In the genomic region with DNA sequence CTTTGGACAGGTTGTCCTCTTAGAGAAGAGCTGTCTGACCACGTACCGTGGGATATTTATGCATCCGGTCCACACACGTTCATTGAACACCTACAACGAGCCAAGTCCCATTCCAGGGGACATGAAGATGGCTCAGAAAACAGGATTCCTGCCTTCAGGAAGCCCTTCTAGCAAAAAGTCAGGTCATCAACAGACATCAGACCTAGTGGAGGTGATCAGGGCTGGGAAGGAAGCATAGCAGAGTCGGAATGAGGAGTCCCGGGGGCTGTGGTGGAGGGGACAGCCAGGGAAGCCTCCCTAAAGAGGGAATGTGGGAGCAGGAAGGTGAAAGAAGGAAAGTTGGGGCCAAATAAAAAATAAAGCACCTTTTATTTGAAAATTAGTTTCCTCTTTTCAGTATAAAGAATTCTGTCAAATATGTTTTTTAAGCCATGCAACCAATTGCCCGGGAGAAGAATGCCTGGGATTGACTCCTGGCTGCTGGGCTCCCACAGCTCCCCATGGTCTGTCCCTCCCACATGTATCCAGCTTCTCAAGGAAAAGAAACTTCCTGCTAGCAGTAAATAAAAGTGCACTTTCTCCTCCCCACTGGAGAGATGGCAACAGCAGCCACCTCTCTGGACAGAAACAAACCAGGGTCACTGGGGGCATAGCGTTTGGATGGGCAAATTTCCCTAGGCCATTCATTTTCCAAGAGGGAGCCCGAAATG, we compare ENCODE assay signal across 13 cellular contexts.
A peak's percentile ranks its signal among the peaks of the same experiment; 100 is the strongest.
DNase-seq lines count a peak whose midpoint lies in the region; ATAC-seq and TF ChIP-seq lines count a peak whose summit lies in the region.
"Had no signal": no experiment of that assay in that cellular context is flagged by ENCODE, and none has a peak within 500 bp of the region (broad histone marks: within the 10 kb centered on the region; RNA-seq: fewer than 3 reads in every experiment).

No MANE protein-coding gene starts in this region.

- POLR2A ChIA-PET in CD4-positive, alpha-beta memory T cell (lab: Charles Lee; ENCODE audit: partially characterized antibody): interaction anchor here (0.8 to 3.4 kb wide), 3 partner anchors 9 to 30 kb away, joined by 3 to 11 read pairs (median 7); no protein-coding TSS in a partner anchor
- POLR2A ChIA-PET in WTC11 (lab: Charles Lee): no interaction called here

- peak overlapping the region; percentile 15 to 96 (median 60) for H3K27ac Mint-ChIP-seq in CD4-positive, alpha-beta memory T cell
- no peak overlapping the region; the same call in 1 of the 2 replicates for H3K27ac Mint-ChIP-seq in WTC11

- no peak for DNase-seq in CD4-positive, alpha-beta memory T cell
- peak; percentile 6 for DNase-seq in WTC11 (ENCODE audit: low spot score)
- no peak for DNase-seq in esophagus muscularis mucosa (ENCODE audit: extremely low spot score)
- DNase-seq in stimulated activated CD8-positive, alpha-beta memory T cell treated with anti-CD3 and anti-CD28 coated beads, Interleukin-4, amount 100 ng/mL, for 48 hours: peak; percentile 13
- no peak for DNase-seq in NCI-H1105 (lab: John Stamatoyannopoulos, UW)
- DNase-seq in NCI-H2029 (lab: John Stamatoyannopoulos, UW): no peak
- DNase-seq: BE2C, cerebellar nuclear complex, PC-3, small intestine had no signal

- H3K9me3 ChIP-seq in CD4-positive, alpha-beta memory T cell (ENCODE audit: control insufficient read depth in 1 of 2, low read length in 2 of 2): no peaks in the 10 kb centered on the region
- H3K9me3 ChIP-seq in esophagus muscularis mucosa: no peaks in the 10 kb centered on the region
- H3K9me3 ChIP-seq: BE2C had no signal

- H3K36me3 Mint-ChIP-seq in CD4-positive, alpha-beta memory T cell: no peaks in the 10 kb centered on the region
- H3K36me3 Mint-ChIP-seq in WTC11: no peaks in the 10 kb centered on the region; the same call in 1 of the 2 replicates
- H3K36me3 Mint-ChIP-seq: naive thymus-derived CD8-positive, alpha-beta T cell had no signal

- TF ChIP-seq POLR2A in esophagus muscularis mucosa (IDR thresholded peaks at IDR 0.05; ENCODE audit: low read depth): no peak

- no peaks in the 10 kb centered on the region for H3K27me3 Mint-ChIP-seq in CD4-positive, alpha-beta memory T cell
- no peaks in the 10 kb centered on the region for H3K27me3 Mint-ChIP-seq in WTC11 (ENCODE audit: low read depth)
- H3K27me3 Mint-ChIP-seq: naive thymus-derived CD8-positive, alpha-beta T cell had no signal

- H3K27me3 ChIP-seq in CD4-positive, alpha-beta memory T cell (ENCODE audit: insufficient read depth, low read length): no peaks in the 10 kb centered on the region
- no peaks in the 10 kb centered on the region for H3K27me3 ChIP-seq in esophagus muscularis mucosa
- H3K27me3 ChIP-seq: BE2C had no signal

- no peak for TF ChIP-seq CTCF in WTC11 (IDR thresholded peaks at IDR 0.05)
- no peak for TF ChIP-seq CTCF in esophagus muscularis mucosa (IDR thresholded peaks at IDR 0.05)

- H3K4me1 Mint-ChIP-seq in CD4-positive, alpha-beta memory T cell: peaks cover 25 to 56% (median 38%) of the 10 kb centered on the region in 4 donors
- no peaks in the 10 kb centered on the region for H3K4me1 Mint-ChIP-seq in WTC11

- peaks cover 39% of the 10 kb centered on the region for H3K4me1 ChIP-seq in CD4-positive, alpha-beta memory T cell (ENCODE audit: insufficient read depth, low read length)
- H3K4me1 ChIP-seq in esophagus muscularis mucosa: peaks cover 26 to 41% (median 33%) of the 10 kb centered on the region in 4 donors
- H3K4me1 ChIP-seq: BE2C had no signal

- peaks cover 0 to 2% (median 0%) of the 10 kb centered on the region in 8 donors for H3K9me3 Mint-ChIP-seq in CD4-positive, alpha-beta memory T cell
- no peaks in the 10 kb centered on the region for H3K9me3 Mint-ChIP-seq in WTC11
- H3K9me3 Mint-ChIP-seq: naive thymus-derived CD8-positive, alpha-beta T cell had no signal

- ATAC-seq in WTC11: no peak
- ATAC-seq in GM19324 (IDR thresholded peaks at IDR 0.05; ENCODE audit: low FRiP score, unreplicated experiment): no peak
- ATAC-seq in HG03196 (IDR thresholded peaks at IDR 0.05; ENCODE audit: unreplicated experiment): no peak
- ATAC-seq: PC-3 had no signal

- CTCF ChIA-PET in CD4-positive, alpha-beta memory T cell (lab: Charles Lee; ENCODE audit: partially characterized antibody): interaction anchor here (1.7 to 2.4 kb wide), 2 partner anchors 10 to 29 kb away, joined by 3 to 6 read pairs; no protein-coding TSS in a partner anchor
- CTCF ChIA-PET in WTC11 (lab: Charles Lee): no interaction called here

- H3K4me3 ChIP-seq in CD4-positive, alpha-beta memory T cell (ENCODE audit: low read length in 2 of 2): no peak overlapping the region
- no peak overlapping the region for H3K4me3 ChIP-seq in esophagus muscularis mucosa

- H3K4me3 Mint-ChIP-seq in CD4-positive, alpha-beta memory T cell: peak overlapping the region in 3 of 8 donors; percentile 9 to 83 (median 18)
- H3K4me3 Mint-ChIP-seq in WTC11: no peak overlapping the region

- WGBS in esophagus muscularis mucosa: 95% methylated on average over 10 of the region's 10 CpGs

- TF ChIP-seq EP300 in esophagus muscularis mucosa (IDR thresholded peaks at IDR 0.05): no peak

- H3K27ac ChIP-seq in CD4-positive, alpha-beta memory T cell (ENCODE audit: low read depth, low read length): no peak overlapping the region
- H3K27ac ChIP-seq in esophagus muscularis mucosa (replicated peaks in 1 of 4): peak overlapping the region; percentile 28 to 68 (median 59)

- H3K36me3 ChIP-seq in CD4-positive, alpha-beta memory T cell (ENCODE audit: insufficient read depth, low read length): no peaks in the 10 kb centered on the region
- H3K36me3 ChIP-seq in esophagus muscularis mucosa: peaks cover 0 to 30% (median 14%) of the 10 kb centered on the region in 4 donors
- H3K36me3 ChIP-seq: BE2C had no signal

- intact Hi-C loops in CD4-positive, alpha-beta memory T cell (cut with micrococcal nuclease): no loop called here
- intact Hi-C loops in esophagus muscularis mucosa (cut with DNase I): no loop called here

TF ChIP-seq in WTC11, 78 proteins besides CTCF, POLR2A, EP300 and RAD21:
- TF ChIP-seq ZNF263 (CRISPR knock-in tag; IDR thresholded peaks at IDR 0.05; ENCODE audit: low read depth) (no peak), NR1H2 (CRISPR knock-in tag; IDR thresholded peaks at IDR 0.05) (no peak), ZNF423 (CRISPR knock-in tag; IDR thresholded peaks at IDR 0.05) (no peak), NFE2L1 (CRISPR knock-in tag; IDR thresholded peaks at IDR 0.05) (no peak), TEAD4 (CRISPR knock-in tag; IDR thresholded peaks at IDR 0.05) (no peak), PRRX2 (CRISPR knock-in tag; IDR thresholded peaks at IDR 0.05) (no peak), KAT7 (CRISPR knock-in tag; IDR thresholded peaks at IDR 0.05; ENCODE audit: borderline replicate concordance) (no peak), TP53 (CRISPR knock-in tag; IDR thresholded peaks at IDR 0.05) (no peak)
- TF ChIP-seq, protein P1, sequence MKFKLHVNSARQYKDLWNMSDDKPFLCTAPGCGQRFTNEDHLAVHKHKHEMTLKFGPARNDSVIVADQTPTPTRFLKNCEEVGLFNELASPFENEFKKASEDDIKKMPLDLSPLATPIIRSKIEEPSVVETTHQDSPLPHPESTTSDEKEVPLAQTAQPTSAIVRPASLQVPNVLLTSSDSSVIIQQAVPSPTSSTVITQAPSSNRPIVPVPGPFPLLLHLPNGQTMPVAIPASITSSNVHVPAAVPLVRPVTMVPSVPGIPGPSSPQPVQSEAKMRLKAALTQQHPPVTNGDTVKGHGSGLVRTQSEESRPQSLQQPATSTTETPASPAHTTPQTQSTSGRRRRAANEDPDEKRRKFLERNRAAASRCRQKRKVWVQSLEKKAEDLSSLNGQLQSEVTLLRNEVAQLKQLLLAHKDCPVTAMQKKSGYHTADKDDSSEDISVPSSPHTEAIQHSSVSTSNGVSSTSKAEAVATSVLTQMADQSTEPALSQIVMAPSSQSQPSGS (CRISPR knock-in tag; IDR thresholded peaks at IDR 0.05; ENCODE audit: borderline replicate concordance, low read depth): no peak
- TF ChIP-seq, protein P2, sequence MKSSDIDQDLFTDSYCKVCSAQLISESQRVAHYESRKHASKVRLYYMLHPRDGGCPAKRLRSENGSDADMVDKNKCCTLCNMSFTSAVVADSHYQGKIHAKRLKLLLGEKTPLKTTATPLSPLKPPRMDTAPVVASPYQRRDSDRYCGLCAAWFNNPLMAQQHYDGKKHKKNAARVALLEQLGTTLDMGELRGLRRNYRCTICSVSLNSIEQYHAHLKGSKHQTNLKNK (CRISPR knock-in tag; IDR thresholded peaks at IDR 0.05): no peak
- TF ChIP-seq, protein P3, sequence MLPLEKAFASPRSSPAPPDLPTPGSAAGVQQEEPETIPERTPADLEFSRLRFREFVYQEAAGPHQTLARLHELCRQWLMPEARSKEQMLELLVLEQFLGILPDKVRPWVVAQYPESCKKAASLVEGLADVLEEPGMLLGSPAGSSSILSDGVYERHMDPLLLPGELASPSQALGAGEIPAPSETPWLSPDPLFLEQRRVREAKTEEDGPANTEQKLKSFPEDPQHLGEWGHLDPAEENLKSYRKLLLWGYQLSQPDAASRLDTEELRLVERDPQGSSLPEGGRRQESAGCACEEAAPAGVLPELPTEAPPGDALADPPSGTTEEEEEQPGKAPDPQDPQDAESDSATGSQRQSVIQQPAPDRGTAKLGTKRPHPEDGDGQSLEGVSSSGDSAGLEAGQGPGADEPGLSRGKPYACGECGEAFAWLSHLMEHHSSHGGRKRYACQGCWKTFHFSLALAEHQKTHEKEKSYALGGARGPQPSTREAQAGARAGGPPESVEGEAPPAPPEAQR (CRISPR knock-in tag; IDR thresholded peaks at IDR 0.05): no peak
- TF ChIP-seq, protein P4, sequence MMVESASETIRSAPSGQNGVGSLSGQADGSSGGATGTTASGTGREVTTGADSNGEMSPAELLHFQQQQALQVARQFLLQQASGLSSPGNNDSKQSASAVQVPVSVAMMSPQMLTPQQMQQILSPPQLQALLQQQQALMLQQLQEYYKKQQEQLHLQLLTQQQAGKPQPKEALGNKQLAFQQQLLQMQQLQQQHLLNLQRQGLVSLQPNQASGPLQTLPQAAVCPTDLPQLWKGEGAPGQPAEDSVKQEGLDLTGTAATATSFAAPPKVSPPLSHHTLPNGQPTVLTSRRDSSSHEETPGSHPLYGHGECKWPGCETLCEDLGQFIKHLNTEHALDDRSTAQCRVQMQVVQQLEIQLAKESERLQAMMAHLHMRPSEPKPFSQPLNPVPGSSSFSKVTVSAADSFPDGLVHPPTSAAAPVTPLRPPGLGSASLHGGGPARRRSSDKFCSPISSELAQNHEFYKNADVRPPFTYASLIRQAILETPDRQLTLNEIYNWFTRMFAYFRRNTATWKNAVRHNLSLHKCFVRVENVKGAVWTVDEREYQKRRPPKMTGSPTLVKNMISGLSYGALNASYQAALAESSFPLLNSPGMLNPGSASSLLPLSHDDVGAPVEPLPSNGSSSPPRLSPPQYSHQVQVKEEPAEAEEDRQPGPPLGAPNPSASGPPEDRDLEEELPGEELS (CRISPR knock-in tag; IDR thresholded peaks at IDR 0.05): no peak

Comparison
In these comparisons a context has a peak if more than half of its experiments do, and no peak if none do; other contexts are left out.
1. DNase-seq: peak in WTC11 (single experiment) and stimulated activated CD8-positive, alpha-beta memory T cell treated with anti-CD3 and anti-CD28 coated beads, Interleukin-4, amount 100 ng/mL, for 48 hours (single experiment); none in CD4-positive, alpha-beta memory T cell (0 of 5), esophagus muscularis mucosa (single experiment), NCI-H1105 (single experiment) and NCI-H2029 (single experiment).